23 cellular contexts compared by ENCODE assay signal in genomic region chr2:120708944-120709607, GRCh38. TPM values are rescaled to one million over a fixed set of nuclear protein-coding genes. Genes with fewer than 3 reads are reported as not detected.
"Had no signal": no experiment of that assay in that cellular context is flagged by ENCODE, and none has a peak within 500 bp of the region (broad histone marks: within the 10 kb centered on the region; RNA-seq: fewer than 3 reads in every experiment).

No MANE protein-coding gene starts in this region.

- H3K9me3 Mint-ChIP-seq: activated B cell treated with CpG ODN at 0.5 μM for 24 hours; activated CD4-positive, alpha-beta memory T cell treated with anti-CD3 and anti-CD28 coated beads for 36 hours; activated naive CD8-positive, alpha-beta T cell treated with anti-CD3 and anti-CD28 coated beads, Interleukin-2, amount 10 ng/mL, durations not matched to agents 7 days and 5 days; naive B cell; neural crest cell; T-helper 2 cell treated with Interferon-gamma antibody and Interleukin-4, amounts not matched to agents 5 μg/mL and 100 μg/mL, for 36 hours had no signal

- H3K36me3 Mint-ChIP-seq: activated CD4-positive, alpha-beta memory T cell treated with anti-CD3 and anti-CD28 coated beads for 36 hours; activated CD8-positive, alpha-beta memory T cell treated with anti-CD3 and anti-CD28 coated beads, Interleukin-2, amount 10 ng/mL, durations not matched to agents 7 days and 5 days; activated naive CD8-positive, alpha-beta T cell treated with anti-CD3 and anti-CD28 coated beads, Interleukin-2, amount 10 ng/mL, durations not matched to agents 7 days and 5 days; naive B cell; stimulated activated naive B cell treated with anti-CD40 and anti-IgM and Interleukin-4, amounts not matched to agents 10 μg/mL and 1 μg/mL and 100 μg/mL, for 72 hours had no signal

- ATAC-seq: activated CD8-positive, alpha-beta memory T cell treated with anti-CD3 and anti-CD28 coated beads, Interleukin-2, amount 10 ng/mL, durations not matched to agents 7 days and 5 days; body of pancreas; psoas muscle; stimulated activated naive B cell treated with anti-CD40 and anti-IgM and Interleukin-4, amounts not matched to agents 10 μg/mL and 1 μg/mL and 100 μg/mL, for 72 hours had no signal

- H3K4me1 Mint-ChIP-seq: activated B cell treated with CpG ODN at 0.5 μM for 24 hours; naive B cell; stimulated activated naive B cell treated with anti-CD40 and anti-IgM and Interleukin-4, amounts not matched to agents 10 μg/mL and 1 μg/mL and 100 μg/mL, for 72 hours had no signal

- H3K4me3 ChIP-seq: body of pancreas, psoas muscle, smooth muscle cell, thoracic aorta, upper lobe of left lung had no signal

- H3K27me3 ChIP-seq: body of pancreas, upper lobe of left lung had no signal

- H3K4me3 Mint-ChIP-seq: activated B cell treated with CpG ODN at 0.5 μM for 24 hours; activated CD4-positive, alpha-beta memory T cell treated with anti-CD3 and anti-CD28 coated beads for 36 hours; activated CD8-positive, alpha-beta memory T cell treated with anti-CD3 and anti-CD28 coated beads, Interleukin-2, amount 10 ng/mL, durations not matched to agents 7 days and 5 days; activated naive CD8-positive, alpha-beta T cell treated with anti-CD3 and anti-CD28 coated beads, Interleukin-2, amount 10 ng/mL, durations not matched to agents 7 days and 5 days; naive B cell; neural crest cell; stimulated activated naive B cell treated with anti-CD40 and anti-IgM and Interleukin-4, amounts not matched to agents 10 μg/mL and 1 μg/mL and 100 μg/mL, for 72 hours; T-helper 2 cell treated with Interferon-gamma antibody and Interleukin-4, amounts not matched to agents 5 μg/mL and 100 μg/mL, for 36 hours had no signal

- H3K36me3 ChIP-seq: thoracic aorta, upper lobe of left lung had no signal

- DNase-seq: activated B cell treated with CpG ODN at 0.5 μM for 24 hours; activated CD4-positive, alpha-beta memory T cell treated with anti-CD3 and anti-CD28 coated beads for 36 hours; activated CD4-positive, alpha-beta T cell treated with anti-CD3 and anti-CD28 coated beads for 4 hours; activated CD8-positive, alpha-beta memory T cell treated with anti-CD3 and anti-CD28 coated beads, Interleukin-2, amount 10 ng/mL, durations not matched to agents 7 days and 5 days; activated naive CD4-positive, alpha-beta T cell treated with Interleukin-2 at 50 U/mL for 16 hours; activated naive CD8-positive, alpha-beta T cell treated with anti-CD3 and anti-CD28 coated beads, Interleukin-2, amount 10 ng/mL, durations not matched to agents 7 days and 5 days; amygdala; body of pancreas; caudate nucleus; erythroblast; left ventricle myocardium superior; naive B cell; psoas muscle; stimulated activated naive B cell treated with anti-CD40 and anti-IgM and Interleukin-4, amounts not matched to agents 10 μg/mL and 1 μg/mL and 100 μg/mL, for 72 hours; upper lobe of left lung had no signal

- H3K9me3 ChIP-seq: body of pancreas, psoas muscle, thoracic aorta, upper lobe of left lung had no signal

- H3K27ac Mint-ChIP-seq: activated B cell treated with CpG ODN at 0.5 μM for 24 hours; activated CD4-positive, alpha-beta memory T cell treated with anti-CD3 and anti-CD28 coated beads for 36 hours; activated CD8-positive, alpha-beta memory T cell treated with anti-CD3 and anti-CD28 coated beads, Interleukin-2, amount 10 ng/mL, durations not matched to agents 7 days and 5 days; activated naive CD8-positive, alpha-beta T cell treated with anti-CD3 and anti-CD28 coated beads, Interleukin-2, amount 10 ng/mL, durations not matched to agents 7 days and 5 days; naive B cell; stimulated activated naive B cell treated with anti-CD40 and anti-IgM and Interleukin-4, amounts not matched to agents 10 μg/mL and 1 μg/mL and 100 μg/mL, for 72 hours; T-helper 2 cell treated with Interferon-gamma antibody and Interleukin-4, amounts not matched to agents 5 μg/mL and 100 μg/mL, for 36 hours had no signal

- FAIRE-seq: colon, frontal cortex, TTC549 had no signal

- H3K27ac ChIP-seq: body of pancreas, psoas muscle, thoracic aorta, upper lobe of left lung had no signal

- H3K4me2 ChIP-seq: smooth muscle cell had no signal

- H3K4me1 ChIP-seq: body of pancreas, psoas muscle, upper lobe of left lung had no signal

RNA-seq across cellular contexts. Expression of gene GLI2, which starts 26.6 kb away (rescaled TPM):
- total RNA-seq: activated B cell treated with CpG ODN at 0.5 μM for 24 hours; activated CD4-positive, alpha-beta memory T cell treated with anti-CD3 and anti-CD28 coated beads for 36 hours; mononuclear cell had no signal
